9 cellular contexts compared by ENCODE assay signal in genomic region chr12:65171870-65172269, GRCh38. TPM values are rescaled to one million over a fixed set of nuclear protein-coding genes. Genes with fewer than 3 reads are reported as not detected.
DNase-seq lines count a peak whose midpoint lies in the region; ATAC-seq and TF ChIP-seq lines count a peak whose summit lies in the region.
"Had no signal": no experiment of that assay in that cellular context is flagged by ENCODE, and none has a peak within 500 bp of the region (broad histone marks: within the 10 kb centered on the region; RNA-seq: fewer than 3 reads in every experiment).

No MANE protein-coding gene starts in this region.

- H3K9me3 ChIP-seq in SJCRH30 (replicated peaks): no peaks in the 10 kb centered on the region
- H3K9me3 ChIP-seq in spleen: no peaks in the 10 kb centered on the region

- 32 to 45% (median 36%) methylated on average over 3 of the region's 3 CpGs for WGBS in spleen, 5 donors

- H3K4me3 ChIP-seq in SJCRH30 (peak overlapping the region; percentile 92), fibroblast of mammary gland (ENCODE audit: control insufficient read depth, low read depth, low read length) (peak overlapping the region; percentile 75), spleen (peak overlapping the region in 7 of 8 donors; percentile 10 to 98 (median 89))

- H3K4me1 ChIP-seq in SJCRH30 (no peaks in the 10 kb centered on the region), spleen (peaks cover 37 to 76% (median 65%) of the 10 kb centered on the region in 6 donors)

- H3K27me3 ChIP-seq in SJCRH30 (no peaks in the 10 kb centered on the region), spleen (replicated peaks in 1 of 7) (no peaks in the 10 kb centered on the region)

- ATAC-seq in GM21423 (IDR thresholded peaks at IDR 0.05; ENCODE audit: unreplicated experiment): no peak

- peaks cover 28% of the 10 kb centered on the region for H3K36me3 ChIP-seq in SJCRH30
- peaks cover 0 to 22% (median 0%) of the 10 kb centered on the region in 6 donors for H3K36me3 ChIP-seq in spleen

- no peak overlapping the region for H3K27ac ChIP-seq in SJCRH30
- H3K27ac ChIP-seq in spleen: no peak overlapping the region
- H3K27ac ChIP-seq: C4-2B had no signal

- TF ChIP-seq CTCF in fibroblast of mammary gland (conservative IDR thresholded peaks at IDR 0.05; ENCODE audit: control insufficient read depth, insufficient read depth, low read depth, low read length) (no peak), spleen (IDR thresholded peaks at IDR 0.05 in 8 of 11, conservative IDR thresholded peaks at IDR 0.05 in 3 of 11) (no peak)

- intact Hi-C loops in spleen (cut with DNase I; ENCODE audit: low total_unique reads) (loop anchor here (5.0 kb wide), 1 partner anchor 40 kb away; no protein-coding TSS in a partner anchor), posterior vena cava (cut with DNase I) (no loop called here)

- DNase-seq in NCI-H2227 (lab: John Stamatoyannopoulos, UW; ENCODE audit: unreplicated experiment) (peak; percentile 9), NCI-H2227 treated with DMSO at 0.1 percent for 48 hours (lab: John Stamatoyannopoulos, UW) (no peak), SJCRH30 (no peak), fibroblast of mammary gland (ENCODE audit: low read depth) (no peak), spleen (no peak), posterior vena cava (ENCODE audit: low spot score) (no peak), KG1 (lab: John Stamatoyannopoulos, UW) (no peak)

- TF ChIP-seq POLR2A in spleen (IDR thresholded peaks at IDR 0.05): no peak

RNA-seq across cellular contexts. Expression of gene LEMD3, which starts 2.5 kb away (rescaled TPM):
- total RNA-seq in SJCRH30 (2014; rRNA removed; shearing (Covaris generic)): 32.5 and 36.8 TPM in 2 replicates
- 10 to 100 TPM; 40.4 to 58.9 (median 42.5) TPM for total RNA-seq in spleen
- polyA plus RNA-seq in spleen: 10 to 100 TPM in 2 of 3 donors, 1 to 10 TPM in 1; 9.6 to 15.3 (median 11.9) TPM
- 10 to 100 TPM; 23.9 to 27.2 TPM for total RNA-seq in posterior vena cava

RNA-seq across cellular contexts. Expression of gene WIF1, which starts 50.8 kb away (rescaled TPM):
- not detected in 2 replicates for total RNA-seq in SJCRH30 (2014; rRNA removed; shearing (Covaris generic))
- not detected for total RNA-seq in spleen
- under 1 TPM in 1 of 3 donors, not detected in 2; 0.04 TPM for polyA plus RNA-seq in spleen
- total RNA-seq in posterior vena cava: under 1 TPM; 0.46 to 0.76 TPM
